ENCODE assay signal across 3 cellular contexts in genomic region chr17:38285994-38286393, GRCh38. TPM values are rescaled to one million over a fixed set of nuclear protein-coding genes. Genes with fewer than 3 reads are reported as not detected.
"Had no signal": no experiment of that assay in that cellular context is flagged by ENCODE, and none has a peak within 500 bp of the region (broad histone marks: within the 10 kb centered on the region; RNA-seq: fewer than 3 reads in every experiment).

No MANE protein-coding gene starts in this region.

RNA-seq across cellular contexts. Expression of gene GPR179, which starts 57.8 kb away (rescaled TPM):
- total RNA-seq: endothelial cell of umbilical vein, skeletal muscle tissue, T-helper 17 cell had no signal
